ENCODE assay signal across 25 cellular contexts in the genomic region with DNA sequence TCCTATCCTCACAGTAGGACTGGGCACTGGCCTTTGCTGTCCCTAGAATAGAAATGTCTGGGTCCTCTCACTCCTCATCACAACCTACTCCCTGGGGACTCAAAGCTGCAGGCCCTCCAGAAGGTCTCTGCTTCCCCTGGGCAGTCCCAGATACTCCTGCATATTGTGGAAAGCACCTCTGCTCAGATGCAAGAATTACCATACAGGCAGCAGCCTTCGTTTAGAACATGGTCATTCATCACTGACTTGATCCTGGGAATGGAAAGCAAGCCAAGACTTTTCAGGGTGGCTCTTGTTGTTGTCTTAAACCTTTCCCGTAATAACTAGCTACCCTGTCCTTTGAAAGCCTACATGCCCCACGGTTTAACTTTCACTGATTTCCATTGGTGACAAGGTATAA. TPM values are rescaled to one million over a fixed set of nuclear protein-coding genes. Genes with fewer than 3 reads are reported as not detected.
DNase-seq lines count a peak whose midpoint lies in the region; ATAC-seq, FAIRE-seq and TF ChIP-seq lines count a peak whose summit lies in the region.
"Had no signal": no experiment of that assay in that cellular context is flagged by ENCODE, and none has a peak within 500 bp of the region (broad histone marks: within the 10 kb centered on the region; RNA-seq: fewer than 3 reads in every experiment).

No MANE protein-coding gene starts in this region.

- DNase-seq in A549 (ENCODE audit: low read depth in 1 of 2, low spot score in 1 of 2) = no peak
- no peak for DNase-seq in PC-9
- no peak for DNase-seq in bronchial epithelial cell (ENCODE audit: low read depth)
- no peak for DNase-seq in NCI-H524 treated with DMSO at 0.1 percent for 48 hours (lab: John Stamatoyannopoulos, UW)
- DNase-seq in stimulated activated CD4-positive, alpha-beta T cell treated with anti-CD3 and anti-CD28 coated beads, Interleukin-15, amount 100 ng/mL, for 24 hours = no peak
- DNase-seq in MM.1S = no peak
- no peak for DNase-seq in D341Med (ENCODE audit: low spot score)
- DNase-seq: activated CD4-positive, alpha-beta T cell treated with anti-CD3 and anti-CD28 coated beads for 48 hours; activated naive CD4-positive, alpha-beta T cell treated with Interleukin-2 at 50 U/mL for 16 hours; activated T-cell treated with anti-CD3 and anti-CD28 coated beads, Interleukin-2, amount 50 U/mL, for 72 hours; adrenal gland; CD4-positive, alpha-beta memory T cell; endodermal cell; left ventricle myocardium superior; MV-4-11; NCI-H146; NCI-H2107; NCI-H446 treated with DMSO at 0.1 percent for 48 hours; nephron progenitor cell; right cardiac atrium; stimulated activated naive CD4-positive, alpha-beta T cell had no signal

- H3F3A ChIP-seq in PC-9 (ENCODE audit: insufficient read depth, low read depth) = peaks cover 31% of the 10 kb centered on the region
- H3F3A ChIP-seq in MM.1S (ENCODE audit: insufficient read depth, low read length) = no peaks in the 10 kb centered on the region

- no TSS peak for BruUV-seq in PC-9 (replicated peaks; lab: Mats Ljungman, UMichigan)

- no peak for TF ChIP-seq POLR2A in A549 (IDR thresholded peaks at IDR 0.05; ENCODE audit: low read length)

- H2AFZ ChIP-seq in PC-9 (no peak overlapping the region), MM.1S (ENCODE audit: low read length) (no peak overlapping the region)
- H2AFZ ChIP-seq: parathyroid adenoma had no signal

- H4K20me1 ChIP-seq in PC-9 (ENCODE audit: insufficient read depth) (no peaks in the 10 kb centered on the region), MM.1S (ENCODE audit: insufficient read depth, low read length) (no peaks in the 10 kb centered on the region)

- CTCF ChIA-PET in A549 (lab: Yijun Ruan, JAX) (interaction anchor here (2.2 kb wide), 1 partner anchor 18 kb away, joined by 8 read pairs; no protein-coding TSS in a partner anchor), PC-9 (lab: Charles Lee) (no interaction called here)

- H3K9me3 ChIP-seq in A549 = 0 out of 3 replicates have a peak, but pooled peaks cover 6% of the 10 kb centered on the region
- H3K9me3 ChIP-seq in PC-9 (ENCODE audit: insufficient read depth, low read depth) = no peaks in the 10 kb centered on the region; the same call in 1 of the 2 replicates
- H3K9me3 ChIP-seq in mesodermal cell (ENCODE audit: control insufficient read depth, low read length) = no peaks in the 10 kb centered on the region
- H3K9me3 ChIP-seq in MM.1S (replicated peaks; ENCODE audit: insufficient read depth, low read length) = no peaks in the 10 kb centered on the region
- H3K9me3 ChIP-seq: adrenal gland, suprapubic skin had no signal

- H3K27me3 ChIP-seq in PC-9 (ENCODE audit: insufficient read depth, low read depth) (no peaks in the 10 kb centered on the region), bronchial epithelial cell (ENCODE audit: control insufficient read depth, insufficient read depth, low read length) (peaks cover 2% of the 10 kb centered on the region), MM.1S (replicated peaks; ENCODE audit: insufficient read depth, low read length) (no peaks in the 10 kb centered on the region)
- H3K27me3 ChIP-seq: adrenal gland, cardiac muscle cell, suprapubic skin had no signal

- intact Hi-C loops in PC-9 (cut with micrococcal nuclease; ENCODE audit: unreplicated experiment) = no loop called here

- TF ChIP-seq RAD21 in A549 (conservative IDR thresholded peaks at IDR 0.05 in 1 of 2, IDR thresholded peaks at IDR 0.05 in 1 of 2) = no peak

- H3K4me3 ChIP-seq in A549 (no peak overlapping the region), PC-9 (no peak overlapping the region), bronchial epithelial cell (ENCODE audit: low read depth, low read length) (no peak overlapping the region), mesodermal cell (ENCODE audit: extremely low read depth, insufficient read depth, low read length, poor library complexity, severe bottlenecking) (no peak overlapping the region), MM.1S (ENCODE audit: low read length) (no peak overlapping the region)
- H3K4me3 ChIP-seq: adrenal gland, cardiac muscle cell, suprapubic skin had no signal

- FAIRE-seq in A549 (lab: Jason Lieb, UNC) (no peak), bronchial epithelial cell (lab: Jason Lieb, UNC) (peak; percentile 40)

- TF ChIP-seq EP300 in A549 (IDR thresholded peaks at IDR 0.05) = no peak

- no peak overlapping the region for H3K9ac ChIP-seq in MM.1S (ENCODE audit: low read length)
- H3K9ac ChIP-seq: parathyroid adenoma had no signal

- H3K79me2 ChIP-seq in PC-9 (ENCODE audit: low read depth) = no peaks in the 10 kb centered on the region
- H3K79me2 ChIP-seq in MM.1S (ENCODE audit: low read length) = no peaks in the 10 kb centered on the region
- H3K79me2 ChIP-seq: parathyroid adenoma had no signal

- H3K4me2 ChIP-seq in A549 (peak overlapping the region; percentile 18), PC-9 (peak overlapping the region; percentile 50), MM.1S (ENCODE audit: low read depth, low read length) (no peak overlapping the region)

- POLR2A ChIA-PET in A549 (lab: Yijun Ruan, JAX) (no interaction called here), PC-9 (lab: Charles Lee; ENCODE audit: unreplicated experiment) (interaction anchor here (0.5 kb wide), 1 partner anchor 34 kb away, joined by 3 read pairs; no protein-coding TSS in a partner anchor)

- peaks cover 16% of the 10 kb centered on the region for H3K4me1 ChIP-seq in A549
- H3K4me1 ChIP-seq in PC-9 (replicated peaks; ENCODE audit: insufficient read depth) = peaks cover 41% of the 10 kb centered on the region
- H3K4me1 ChIP-seq in mesodermal cell (ENCODE audit: control insufficient read depth, insufficient read depth, low read length, poor library complexity, severe bottlenecking) = peaks cover 2% of the 10 kb centered on the region
- no peaks in the 10 kb centered on the region for H3K4me1 ChIP-seq in MM.1S (ENCODE audit: low read length)
- H3K4me1 ChIP-seq: parathyroid adenoma had no signal

- 51% methylated on average over 3 of the region's 3 CpGs for WGBS in A549 (ENCODE audit: missing lambda C conversion rate)
- 74 to 80% methylated on average over 2 of the region's 3 CpGs for WGBS in mesodermal cell (ENCODE audit: insufficient coverage in 2 of 2), 2 experiments

- no peaks in the 10 kb centered on the region for H3K9me2 ChIP-seq in PC-9 (ENCODE audit: insufficient read depth)
- H3K9me2 ChIP-seq in MM.1S (replicated peaks; ENCODE audit: insufficient read depth, low read length) = no peaks in the 10 kb centered on the region

- no peaks in the 10 kb centered on the region for H3K36me3 ChIP-seq in PC-9 (ENCODE audit: low read depth)
- H3K36me3 ChIP-seq in bronchial epithelial cell (ENCODE audit: control insufficient read depth, insufficient read depth, low read length) = no peaks in the 10 kb centered on the region
- H3K36me3 ChIP-seq in mesodermal cell (ENCODE audit: control insufficient read depth, insufficient read depth, low read length) = no peaks in the 10 kb centered on the region
- H3K36me3 ChIP-seq in MM.1S (replicated peaks; ENCODE audit: insufficient read depth, low read length) = no peaks in the 10 kb centered on the region
- H3K36me3 ChIP-seq: adrenal gland, cardiac muscle cell, suprapubic skin had no signal

- H3K27ac ChIP-seq in A549 (peak overlapping the region in 1 of 2 experiments; percentile 11; a peak in 2 of 6 replicates), PC-9 (peak overlapping the region; percentile 73), mesodermal cell (ENCODE audit: low read depth, low read length, severe bottlenecking) (peak overlapping the region; percentile 11), MM.1S (ENCODE audit: low read length) (no peak overlapping the region)
- H3K27ac ChIP-seq: adrenal gland, cardiac muscle cell, parathyroid adenoma, suprapubic skin had no signal

- ATAC-seq in A549 = no peak
- ATAC-seq: activated T-cell treated with anti-CD3 and anti-CD28 coated beads, Interleukin-2, amount 50 U/mL, for 72 hours; left ventricle myocardium superior; right cardiac atrium had no signal

- TF ChIP-seq CTCF in A549 (IDR thresholded peaks at IDR 0.05) (no peak), PC-9 (conservative IDR thresholded peaks at IDR 0.05) (no peak), bronchial epithelial cell (IDR thresholded peaks at IDR 0.05; ENCODE audit: insufficient read depth, low read length, severe bottlenecking) (no peak), MM.1S (IDR thresholded peaks at IDR 0.05; ENCODE audit: low read length) (no peak)

TF ChIP-seq in A549, 52 proteins besides CTCF, POLR2A, EP300 and RAD21:
- no peak for TF ChIP-seq HOXA7 (CRISPR knock-in tag; IDR thresholded peaks at IDR 0.05)
- TF ChIP-seq, protein P1, sequence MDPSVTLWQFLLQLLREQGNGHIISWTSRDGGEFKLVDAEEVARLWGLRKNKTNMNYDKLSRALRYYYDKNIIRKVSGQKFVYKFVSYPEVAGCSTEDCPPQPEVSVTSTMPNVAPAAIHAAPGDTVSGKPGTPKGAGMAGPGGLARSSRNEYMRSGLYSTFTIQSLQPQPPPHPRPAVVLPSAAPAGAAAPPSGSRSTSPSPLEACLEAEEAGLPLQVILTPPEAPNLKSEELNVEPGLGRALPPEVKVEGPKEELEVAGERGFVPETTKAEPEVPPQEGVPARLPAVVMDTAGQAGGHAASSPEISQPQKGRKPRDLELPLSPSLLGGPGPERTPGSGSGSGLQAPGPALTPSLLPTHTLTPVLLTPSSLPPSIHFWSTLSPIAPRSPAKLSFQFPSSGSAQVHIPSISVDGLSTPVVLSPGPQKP (IDR thresholded peaks at IDR 0.05; ENCODE audit: low read depth, low read length) = no peak

RNA-seq across cellular contexts. Expression of a gene that starts 53.1 kb away (rescaled TPM):
- polyA plus RNA-seq in A549 (2011; rRNA removed) (56.1 and 106 TPM in 2 replicates), A549 (2017; fragmentation: RNase III; extraction: RNeasy Plus Mini Kit Qiagen cat#74134 plus additional on column Dnase treatment) (27.5 to 31.5 TPM (median 31.4 TPM) in 3 replicates)
- 51.6 and 76.5 TPM in 2 replicates for polyA plus RNA-seq in A549 (2012; cell fraction: cytosol; rRNA removed)
- polyA plus RNA-seq in A549 (2012; cell fraction: nucleus; rRNA removed) = 147 and 167 TPM in 2 replicates
- 73.2 and 96.6 TPM in 2 replicates for polyA minus RNA-seq in A549 (2011; rRNA and poly(A)+ RNA removed)
- total RNA-seq in PC-9 (2021) (38.3 and 41.2 TPM in 2 replicates), bronchial epithelial cell (8.2 and 12.3 TPM in 2 replicates)
- polyA plus RNA-seq in mesodermal cell (2013, experiment 1 of 2) = 1.2 TPM
- 0.96 TPM for polyA plus RNA-seq in mesodermal cell (2013, experiment 2 of 2)
